Comparison of ENCODE assay signal across 17 cellular contexts in genomic region chr7:50397971-50398324, GRCh38. TPM values are rescaled to one million over a fixed set of nuclear protein-coding genes. Genes with fewer than 3 reads are reported as not detected.
DNase-seq lines count a peak whose midpoint lies in the region; ATAC-seq lines count a peak whose summit lies in the region.
"Had no signal": no experiment of that assay in that cellular context is flagged by ENCODE, and none has a peak within 500 bp of the region (broad histone marks: within the 10 kb centered on the region; RNA-seq: fewer than 3 reads in every experiment).

No MANE protein-coding gene starts in this region.

- ATAC-seq in GM19452 (IDR thresholded peaks at IDR 0.05; ENCODE audit: unreplicated experiment) (peak; percentile 4), HG03571 (IDR thresholded peaks at IDR 0.05; ENCODE audit: unreplicated experiment) (no peak)
- ATAC-seq in naive thymus-derived CD8-positive, alpha-beta T cell = no peak
- ATAC-seq: HCT116, left lobe of liver, right cardiac atrium had no signal

- intact Hi-C loops in activated CD4-positive, alpha-beta memory T cell treated with anti-CD3 and anti-CD28 coated beads for 36 hours (cut with micrococcal nuclease) = loop anchor here (1.0 to 5.0 kb wide), 10 partner anchors 27 to 725 kb away; no protein-coding TSS in a partner anchor

- peaks cover 59% of the 10 kb centered on the region for H3K4me1 Mint-ChIP-seq in T-helper 2 cell treated with Interferon-gamma antibody and Interleukin-4, amounts not matched to agents 5 μg/mL and 100 μg/mL, for 36 hours (ENCODE audit: low read depth)
- H3K4me1 Mint-ChIP-seq in activated CD4-positive, alpha-beta memory T cell treated with anti-CD3 and anti-CD28 coated beads for 36 hours (ENCODE audit: low read depth) = peaks cover 79% of the 10 kb centered on the region
- peaks cover 32 to 82% (median 75%) of the 10 kb centered on the region in 4 donors for H3K4me1 Mint-ChIP-seq in naive thymus-derived CD8-positive, alpha-beta T cell
- H3K4me1 Mint-ChIP-seq: brain had no signal

- no peaks in the 10 kb centered on the region for H3K9me3 Mint-ChIP-seq in T-helper 2 cell treated with Interferon-gamma antibody and Interleukin-4, amounts not matched to agents 5 μg/mL and 100 μg/mL, for 36 hours
- no peaks in the 10 kb centered on the region for H3K9me3 Mint-ChIP-seq in activated CD4-positive, alpha-beta memory T cell treated with anti-CD3 and anti-CD28 coated beads for 36 hours
- H3K9me3 Mint-ChIP-seq in naive thymus-derived CD8-positive, alpha-beta T cell = no peaks in the 10 kb centered on the region

- H3K36me3 Mint-ChIP-seq in T-helper 2 cell treated with Interferon-gamma antibody and Interleukin-4, amounts not matched to agents 5 μg/mL and 100 μg/mL, for 36 hours (ENCODE audit: low read depth) = peaks cover 87% of the 10 kb centered on the region
- H3K36me3 Mint-ChIP-seq in activated CD4-positive, alpha-beta memory T cell treated with anti-CD3 and anti-CD28 coated beads for 36 hours = peaks cover 85% of the 10 kb centered on the region
- H3K36me3 Mint-ChIP-seq in naive thymus-derived CD8-positive, alpha-beta T cell = peaks cover 12 to 90% (median 50%) of the 10 kb centered on the region in 3 donors
- H3K36me3 Mint-ChIP-seq: brain had no signal

- POLR2A ChIA-PET in activated CD4-positive, alpha-beta memory T cell treated with anti-CD3 and anti-CD28 coated beads for 36 hours (lab: Charles Lee) = interaction anchor here (1.0 to 3.0 kb wide), 9 partner anchors 9 to 83 kb away, joined by 3 to 13 read pairs (median 5); no protein-coding TSS in a partner anchor
- POLR2A ChIA-PET in naive thymus-derived CD8-positive, alpha-beta T cell (lab: Charles Lee) = interaction anchor here (1.6 to 1.7 kb wide), 2 partner anchors 11 to 32 kb away, joined by 3 read pairs; no protein-coding TSS in a partner anchor

- DNase-seq in T-helper 2 cell treated with Interferon-gamma antibody and Interleukin-4, amounts not matched to agents 5 μg/mL and 100 μg/mL, for 36 hours (ENCODE audit: low spot score) = no peak
- DNase-seq in T-helper 2 cell (no peak), NCI-H524 (lab: John Stamatoyannopoulos, UW) (no peak), NCI-H1048 (lab: John Stamatoyannopoulos, UW) (no peak)
- peak; percentile 65 for DNase-seq in activated CD4-positive, alpha-beta memory T cell treated with anti-CD3 and anti-CD28 coated beads for 36 hours
- no peak for DNase-seq in naive thymus-derived CD8-positive, alpha-beta T cell
- DNase-seq: 8988T; dorsolateral prefrontal cortex; right cardiac atrium; SIG-M5; stimulated activated CD4-positive, alpha-beta T cell treated with anti-CD3 and anti-CD28 coated beads, Interleukin-4, amount 100 ng/mL, for 1 hour; stomach had no signal

- CTCF ChIA-PET in activated CD4-positive, alpha-beta memory T cell treated with anti-CD3 and anti-CD28 coated beads for 36 hours (lab: Charles Lee) = interaction anchor here (0.7 to 3.5 kb wide), 7 partner anchors 15 to 193 kb away, joined by 3 to 20 read pairs (median 6); no protein-coding TSS in a partner anchor

- peak overlapping the region; percentile 54 for H3K4me3 Mint-ChIP-seq in T-helper 2 cell treated with Interferon-gamma antibody and Interleukin-4, amounts not matched to agents 5 μg/mL and 100 μg/mL, for 36 hours
- H3K4me3 Mint-ChIP-seq in activated CD4-positive, alpha-beta memory T cell treated with anti-CD3 and anti-CD28 coated beads for 36 hours = no peak overlapping the region
- H3K4me3 Mint-ChIP-seq in naive thymus-derived CD8-positive, alpha-beta T cell = peak overlapping the region in 5 of 10 donors; percentile 3 to 70 (median 15)
- H3K4me3 Mint-ChIP-seq: brain had no signal

- peak overlapping the region; percentile 80 for H3K27ac Mint-ChIP-seq in T-helper 2 cell treated with Interferon-gamma antibody and Interleukin-4, amounts not matched to agents 5 μg/mL and 100 μg/mL, for 36 hours
- H3K27ac Mint-ChIP-seq in activated CD4-positive, alpha-beta memory T cell treated with anti-CD3 and anti-CD28 coated beads for 36 hours = peak overlapping the region; percentile 84
- peak overlapping the region; percentile 86 to 99 (median 92) for H3K27ac Mint-ChIP-seq in naive thymus-derived CD8-positive, alpha-beta T cell
- H3K27ac Mint-ChIP-seq: brain had no signal

- no peaks in the 10 kb centered on the region for H3K27me3 Mint-ChIP-seq in T-helper 2 cell treated with Interferon-gamma antibody and Interleukin-4, amounts not matched to agents 5 μg/mL and 100 μg/mL, for 36 hours (ENCODE audit: low read depth)
- H3K27me3 Mint-ChIP-seq in activated CD4-positive, alpha-beta memory T cell treated with anti-CD3 and anti-CD28 coated beads for 36 hours = no peaks in the 10 kb centered on the region
- no peaks in the 10 kb centered on the region for H3K27me3 Mint-ChIP-seq in naive thymus-derived CD8-positive, alpha-beta T cell
- H3K27me3 Mint-ChIP-seq: brain had no signal

RNA-seq across cellular contexts. Expression of gene FIGNL1, which starts 52.2 kb away (rescaled TPM):
- 10 to 100 TPM; 46.2 to 49.0 TPM for total RNA-seq in activated CD4-positive, alpha-beta memory T cell treated with anti-CD3 and anti-CD28 coated beads for 36 hours
- total RNA-seq in naive thymus-derived CD8-positive, alpha-beta T cell = 10 to 100 TPM; 14.8 to 15.1 TPM
- 10 to 100 TPM in 1 of 3 donors, 1 to 10 TPM in 2; 4.2 to 10.2 (median 7.2) TPM for polyA plus RNA-seq in naive thymus-derived CD8-positive, alpha-beta T cell
